Comparison of ENCODE assay signal across 2 cellular contexts in the genomic region with DNA sequence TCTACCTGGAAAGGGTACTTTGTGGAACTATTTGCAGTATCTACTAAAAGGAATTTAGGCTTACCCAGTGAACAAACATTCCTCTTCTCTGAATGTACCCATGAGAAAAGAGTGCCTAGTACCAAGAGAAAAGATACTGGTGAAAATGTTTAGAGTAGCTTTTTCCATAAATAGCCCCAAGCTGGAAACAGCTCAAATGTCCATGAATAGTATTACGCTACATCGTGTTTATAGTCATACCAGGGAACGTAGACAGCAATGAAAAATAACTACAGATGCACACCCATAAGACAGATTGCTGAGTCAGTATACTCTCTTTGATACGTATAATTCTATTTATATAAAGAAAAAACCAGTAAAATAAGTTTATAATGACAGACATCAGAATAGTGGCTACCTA.
A peak's percentile ranks its signal among the peaks of the same experiment; 100 is the strongest.
TF ChIP-seq lines count a peak whose summit lies in the region.

No MANE protein-coding gene starts in this region.

TF ChIP-seq in IMR-90, 13 proteins besides CTCF, POLR2A, EP300 and RAD21:
- TF ChIP-seq NFE2L2 (IDR thresholded peaks at IDR 0.05; ENCODE audit: low read depth, low read length) (0 out of 2 replicates have a peak, but pooled peaks have one; percentile 3), MAFK (IDR thresholded peaks at IDR 0.05; ENCODE audit: low read depth, low read length) (peak; percentile 71)
- TF ChIP-seq, protein P1, sequence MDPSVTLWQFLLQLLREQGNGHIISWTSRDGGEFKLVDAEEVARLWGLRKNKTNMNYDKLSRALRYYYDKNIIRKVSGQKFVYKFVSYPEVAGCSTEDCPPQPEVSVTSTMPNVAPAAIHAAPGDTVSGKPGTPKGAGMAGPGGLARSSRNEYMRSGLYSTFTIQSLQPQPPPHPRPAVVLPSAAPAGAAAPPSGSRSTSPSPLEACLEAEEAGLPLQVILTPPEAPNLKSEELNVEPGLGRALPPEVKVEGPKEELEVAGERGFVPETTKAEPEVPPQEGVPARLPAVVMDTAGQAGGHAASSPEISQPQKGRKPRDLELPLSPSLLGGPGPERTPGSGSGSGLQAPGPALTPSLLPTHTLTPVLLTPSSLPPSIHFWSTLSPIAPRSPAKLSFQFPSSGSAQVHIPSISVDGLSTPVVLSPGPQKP (IDR thresholded peaks at IDR 0.05; ENCODE audit: borderline replicate concordance, low read depth, low read length): no peak

TF ChIP-seq in K562, 482 proteins besides CTCF, POLR2A, EP300 and RAD21:
- TF ChIP-seq CHD2 (IDR thresholded peaks at IDR 0.05; ENCODE audit: low read depth, low read length) (no peak), HOXB6 (CRISPR knock-in tag; IDR thresholded peaks at IDR 0.05; ENCODE audit: borderline replicate concordance) (no peak), ZNF316 (IDR thresholded peaks at IDR 0.05) (peak; percentile 54), GATA2 (CRISPR knock-in tag; IDR thresholded peaks at IDR 0.05) (no peak), ATF7 (IDR thresholded peaks at IDR 0.05) (no peak), MAFG (tag; conservative IDR thresholded peaks at IDR 0.05) (0 out of 2 replicates have a peak, but pooled peaks have one; percentile 14), HDAC6 (IDR thresholded peaks at IDR 0.05; ENCODE audit: low read depth, low read length) (no peak)
- TF ChIP-seq, protein P2, sequence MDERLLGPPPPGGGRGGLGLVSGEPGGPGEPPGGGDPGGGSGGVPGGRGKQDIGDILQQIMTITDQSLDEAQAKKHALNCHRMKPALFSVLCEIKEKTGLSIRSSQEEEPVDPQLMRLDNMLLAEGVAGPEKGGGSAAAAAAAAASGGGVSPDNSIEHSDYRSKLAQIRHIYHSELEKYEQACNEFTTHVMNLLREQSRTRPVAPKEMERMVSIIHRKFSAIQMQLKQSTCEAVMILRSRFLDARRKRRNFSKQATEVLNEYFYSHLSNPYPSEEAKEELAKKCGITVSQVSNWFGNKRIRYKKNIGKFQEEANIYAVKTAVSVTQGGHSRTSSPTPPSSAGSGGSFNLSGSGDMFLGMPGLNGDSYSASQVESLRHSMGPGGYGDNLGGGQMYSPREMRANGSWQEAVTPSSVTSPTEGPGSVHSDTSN (CRISPR knock-in tag; IDR thresholded peaks at IDR 0.05; ENCODE audit: low read depth): no peak
- TF ChIP-seq, protein P2 (tag; conservative IDR thresholded peaks at IDR 0.05; ENCODE audit: low read depth): no peak
- TF ChIP-seq, protein P3, sequence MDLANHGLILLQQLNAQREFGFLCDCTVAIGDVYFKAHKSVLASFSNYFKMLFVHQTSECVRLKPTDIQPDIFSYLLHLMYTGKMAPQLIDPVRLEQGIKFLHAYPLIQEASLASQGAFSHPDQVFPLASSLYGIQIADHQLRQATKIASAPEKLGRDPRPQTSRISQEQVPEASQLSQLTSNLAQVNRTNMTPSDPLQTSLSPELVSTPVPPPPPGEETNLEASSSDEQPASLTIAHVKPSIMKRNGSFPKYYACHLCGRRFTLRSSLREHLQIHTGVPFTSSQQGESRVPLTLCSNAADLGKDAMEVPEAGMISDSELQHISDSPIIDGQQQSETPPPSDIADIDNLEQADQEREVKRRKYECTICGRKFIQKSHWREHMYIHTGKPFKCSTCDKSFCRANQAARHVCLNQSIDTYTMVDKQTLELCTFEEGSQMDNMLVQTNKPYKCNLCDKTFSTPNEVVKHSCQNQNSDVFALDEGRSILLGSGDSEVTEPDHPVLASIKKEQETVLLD (IDR thresholded peaks at IDR 0.05): no peak
